In the genomic region with DNA sequence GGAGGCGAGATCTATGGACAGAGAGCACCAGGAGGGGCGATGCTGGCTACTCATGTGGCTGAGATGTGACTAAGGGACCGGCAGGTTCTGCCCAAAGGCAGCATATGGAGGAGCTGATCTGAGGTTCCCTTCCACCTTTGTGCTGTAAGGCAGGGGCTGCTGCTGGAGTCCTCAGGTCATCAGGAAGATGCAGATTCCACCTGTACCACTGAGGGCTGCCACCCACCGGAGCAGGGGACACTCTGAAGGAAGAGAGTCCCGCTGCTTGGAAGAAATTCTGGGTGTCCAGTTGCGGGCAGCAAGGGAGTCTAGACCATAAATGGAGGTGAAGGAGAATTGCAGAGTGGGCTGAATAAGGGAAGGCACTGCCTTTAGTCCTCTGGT, we compare ENCODE assay signal across 14 cellular contexts. TPM values are rescaled to one million over a fixed set of nuclear protein-coding genes. Genes with fewer than 3 reads are reported as not detected.
DNase-seq lines count a peak whose midpoint lies in the region; ATAC-seq and TF ChIP-seq lines count a peak whose summit lies in the region.
"Had no signal": no experiment of that assay in that cellular context is flagged by ENCODE, and none has a peak within 500 bp of the region (broad histone marks: within the 10 kb centered on the region; RNA-seq: fewer than 3 reads in every experiment).

No MANE protein-coding gene starts in this region.

- peaks cover 0 to 87% (median 71%) of the 10 kb centered on the region in 12 donors for H3K4me1 ChIP-seq in heart left ventricle
- H3K4me1 ChIP-seq in adrenal gland (replicated peaks in 1 of 2), result peaks cover 10 to 32% of the 10 kb centered on the region in 2 donors

- H3K27ac ChIP-seq in heart left ventricle (peak overlapping the region in 11 of 12 donors; percentile 41 to 87 (median 70)), brain microvascular endothelial cell (peak overlapping the region; percentile 81), adrenal gland (peak overlapping the region in 2 of 5 donors; percentile 57 to 64)
- H3K27ac ChIP-seq: SK-N-MC had no signal

- H3K27me3 Mint-ChIP-seq in mesothelial cell of epicardium (ENCODE audit: low read depth) (no peaks in the 10 kb centered on the region), type B pancreatic cell (no peaks in the 10 kb centered on the region)

- H3K36me3 Mint-ChIP-seq in mesothelial cell of epicardium (no peaks in the 10 kb centered on the region), type B pancreatic cell (no peaks in the 10 kb centered on the region)

- H3K9me3 Mint-ChIP-seq in mesothelial cell of epicardium (no peaks in the 10 kb centered on the region), type B pancreatic cell (no peaks in the 10 kb centered on the region)

- no peak for ATAC-seq in heart left ventricle
- ATAC-seq: esophagus mucosa had no signal

- intact Hi-C loops in heart left ventricle (cut with DNase I), result loop anchor here in 2 of 10 donors (5.0 to 10.0 kb wide), 2 partner anchors 42 to 55 kb away; partner anchors contain the start of gene PLEKHG3 (in 1 of the 2)
- intact Hi-C loops in cardiac septum (cut with DNase I), result no loop called here
- intact Hi-C loops in adrenal gland (cut with DNase I), result no loop called here

- H3K4me3 Mint-ChIP-seq in mesothelial cell of epicardium, result no peak overlapping the region
- no peak overlapping the region for H3K4me3 Mint-ChIP-seq in type B pancreatic cell
- H3K4me3 Mint-ChIP-seq: nephron progenitor cell had no signal

- WGBS in heart left ventricle, 4 donors, result 95 to 98% (median 97%) methylated on average over 6 of the region's 6 CpGs
- 87 to 94% (median 91%) methylated on average over 3 to 6 of the region's 6 CpGs for WGBS in adrenal gland, 4 donors

- peaks cover 0 to 5% (median 0%) of the 10 kb centered on the region in 9 donors for H3K36me3 ChIP-seq in heart left ventricle
- no peaks in the 10 kb centered on the region for H3K36me3 ChIP-seq in brain microvascular endothelial cell (replicated peaks)
- no peaks in the 10 kb centered on the region for H3K36me3 ChIP-seq in adrenal gland (replicated peaks in 1 of 2)

- peak in 1 of 5 donors; percentile 27 for DNase-seq in heart left ventricle
- DNase-seq in cardiac septum (ENCODE audit: low spot score), result no peak
- DNase-seq in brain microvascular endothelial cell, result no peak
- DNase-seq in mesothelial cell of epicardium (ENCODE audit: low spot score in 2 of 2, unreplicated experiment in 2 of 2), result no peak
- no peak for DNase-seq in type B pancreatic cell (ENCODE audit: extremely low spot score, unreplicated experiment)
- no peak for DNase-seq in NCI-H2196 treated with DMSO at 0.1 percent for 48 hours (lab: John Stamatoyannopoulos, UW; ENCODE audit: unreplicated experiment)
- no peak for DNase-seq in adrenal gland
- no peak for DNase-seq in NCI-H748 (lab: John Stamatoyannopoulos, UW; ENCODE audit: unreplicated experiment)
- DNase-seq: NCI-H187 treated with DMSO at 0.1 percent for 48 hours, NCI-H510A had no signal

- no peaks in the 10 kb centered on the region for H3K27me3 ChIP-seq in heart left ventricle
- no peaks in the 10 kb centered on the region for H3K27me3 ChIP-seq in brain microvascular endothelial cell (replicated peaks)
- no peaks in the 10 kb centered on the region for H3K27me3 ChIP-seq in adrenal gland

- in situ Hi-C loops in brain microvascular endothelial cell (cut with HindIII; ENCODE audit: low pct_ligation_motif_present, low sequenced_read_pairs), result no loop called here

- H3K9me3 ChIP-seq in heart left ventricle (no peaks in the 10 kb centered on the region), adrenal gland (replicated peaks in 1 of 3) (no peaks in the 10 kb centered on the region)

- no peak overlapping the region for H3K4me3 ChIP-seq in heart left ventricle
- H3K4me3 ChIP-seq in brain microvascular endothelial cell (ENCODE audit: low read depth, low read length), result no peak overlapping the region
- H3K4me3 ChIP-seq in adrenal gland, result no peak overlapping the region
- H3K4me3 ChIP-seq: lung, SK-N-MC had no signal

- H3K27ac Mint-ChIP-seq in mesothelial cell of epicardium (peak overlapping the region; percentile 98), type B pancreatic cell (peak overlapping the region; percentile 92)
- H3K27ac Mint-ChIP-seq: nephron progenitor cell had no signal

- peaks cover 90% of the 10 kb centered on the region for H3K4me1 Mint-ChIP-seq in mesothelial cell of epicardium
- H3K4me1 Mint-ChIP-seq in type B pancreatic cell (ENCODE audit: unreplicated experiment), result peaks cover 69% of the 10 kb centered on the region

- TF ChIP-seq POLR2A in heart left ventricle (IDR thresholded peaks at IDR 0.05) (no peak), adrenal gland (IDR thresholded peaks at IDR 0.05) (no peak)

- TF ChIP-seq CTCF in heart left ventricle (IDR thresholded peaks at IDR 0.05), result no peak
- TF ChIP-seq CTCF in brain microvascular endothelial cell (IDR thresholded peaks at IDR 0.05; ENCODE audit: low read depth, low read length, missing control alignments), result no peak
- TF ChIP-seq CTCF in mesothelial cell of epicardium (IDR thresholded peaks at IDR 0.05; ENCODE audit: unreplicated experiment), result no peak
- no peak for TF ChIP-seq CTCF in type B pancreatic cell (conservative IDR thresholded peaks at IDR 0.05)
- TF ChIP-seq CTCF in adrenal gland (IDR thresholded peaks at IDR 0.05), result no peak

RNA-seq across cellular contexts. Expression of gene PLEKHG3, which starts 55.3 kb away (rescaled TPM):
- 10 to 100 TPM; 14.7 to 34.3 (median 18.1) TPM for total RNA-seq in heart left ventricle
- 1 to 10 TPM; 7.0 TPM for polyA plus RNA-seq in heart left ventricle
- total RNA-seq in cardiac septum, result 22.5 TPM
- total RNA-seq in mesothelial cell of epicardium, result 141 to 142 TPM (median 142 TPM) in 3 replicates
- total RNA-seq in type B pancreatic cell (ENCODE audit: low replicate concordance), result 64.7 and 83.9 TPM in 2 replicates
- 10 to 100 TPM in 2 of 8 donors, 1 to 10 TPM in 6; 2.7 to 11.7 (median 8.9) TPM for total RNA-seq in adrenal gland
- polyA plus RNA-seq in adrenal gland, result 10 to 100 TPM in 1 of 3 donors, 1 to 10 TPM in 2; 3.0 to 10.1 (median 9.5) TPM
